10 cellular contexts compared by ENCODE assay signal in genomic region chr11:45580399-45580798, GRCh38.
DNase-seq lines count a peak whose midpoint lies in the region; ATAC-seq and TF ChIP-seq lines count a peak whose summit lies in the region.
"Had no signal": no experiment of that assay in that cellular context is flagged by ENCODE, and none has a peak within 500 bp of the region (broad histone marks: within the 10 kb centered on the region; RNA-seq: fewer than 3 reads in every experiment).

No MANE protein-coding gene starts in this region.

- DNase-seq in DND-41 (peak; percentile 46), KG1 (lab: John Stamatoyannopoulos, UW) (peak; percentile 2), astrocyte of the hippocampus (ENCODE audit: low read depth, low spot score) (peak; percentile 77), left kidney (ENCODE audit: low read depth, low spot score) (peak; percentile 86), psoas muscle (no peak), colonic mucosa (no peak), dorsolateral prefrontal cortex (no peak)
- DNase-seq: effector memory CD8-positive, alpha-beta T cell; stimulated activated CD4-positive, alpha-beta T cell treated with anti-CD3 and anti-CD28 coated beads, Interleukin-15, amount 100 ng/mL, for 24 hours had no signal

- no peaks in the 10 kb centered on the region for H3K4me1 ChIP-seq in DND-41 (ENCODE audit: insufficient read depth, low read length)
- H3K4me1 ChIP-seq in psoas muscle = no peaks in the 10 kb centered on the region
- no peaks in the 10 kb centered on the region for H3K4me1 ChIP-seq in colonic mucosa

- H3K4me3 ChIP-seq in DND-41 (ENCODE audit: low read depth in 1 of 2, low read length in 2 of 2) (no peak overlapping the region), psoas muscle (no peak overlapping the region), colonic mucosa (no peak overlapping the region), dorsolateral prefrontal cortex (no peak overlapping the region)

- H3K4me2 ChIP-seq in DND-41 (ENCODE audit: insufficient read depth, low read length) = no peak overlapping the region

- no peaks in the 10 kb centered on the region for H3K9me3 ChIP-seq in DND-41 (ENCODE audit: insufficient read depth, low read length, severe bottlenecking)
- H3K9me3 ChIP-seq in psoas muscle = no peaks in the 10 kb centered on the region
- H3K9me3 ChIP-seq in colonic mucosa = no peaks in the 10 kb centered on the region

- H3K9ac ChIP-seq in DND-41 (ENCODE audit: low read depth, low read length) = no peak overlapping the region
- no peak overlapping the region for H3K9ac ChIP-seq in colonic mucosa (ENCODE audit: low read depth in 2 of 2, low read length in 2 of 2)

- intact Hi-C loops in psoas muscle (cut with DNase I) = no loop called here
- intact Hi-C loops in colonic mucosa (cut with DNase I) = no loop called here
- intact Hi-C loops in dorsolateral prefrontal cortex (cut with DNase I) = no loop called here

- no peak overlapping the region for H3K27ac ChIP-seq in DND-41 (ENCODE audit: low read length)
- H3K27ac ChIP-seq in psoas muscle = no peak overlapping the region
- no peak overlapping the region for H3K27ac ChIP-seq in colonic mucosa
- H3K27ac ChIP-seq in dorsolateral prefrontal cortex = no peak overlapping the region

- TF ChIP-seq CTCF in DND-41 (IDR thresholded peaks at IDR 0.05; ENCODE audit: borderline replicate concordance, extremely low read depth, low read length, poor library complexity, severe bottlenecking) (no peak), psoas muscle (IDR thresholded peaks at IDR 0.05) (no peak), colonic mucosa (IDR thresholded peaks at IDR 0.05) (no peak), dorsolateral prefrontal cortex (IDR thresholded peaks at IDR 0.05 in 54 of 56, conservative IDR thresholded peaks at IDR 0.05 in 2 of 56; ENCODE audit: low read depth in 1 of 56, partially characterized antibody in 56 of 56) (no peak)

- H4K20me1 ChIP-seq in DND-41 (ENCODE audit: insufficient read depth, low read length) = peaks cover 3% of the 10 kb centered on the region; the same call in 1 of the 2 replicates

- H3K36me3 ChIP-seq in DND-41 (ENCODE audit: insufficient read depth, low read length) = no peaks in the 10 kb centered on the region
- no peaks in the 10 kb centered on the region for H3K36me3 ChIP-seq in psoas muscle (ENCODE audit: insufficient read depth in 1 of 2, low read depth in 1 of 2)
- H3K36me3 ChIP-seq in colonic mucosa = no peaks in the 10 kb centered on the region

- WGBS in psoas muscle, 3 donors = 7 to 14% (median 7%) methylated on average over 6 of the region's 6 CpGs

- ATAC-seq in DND-41 (ENCODE audit: insufficient read depth, low read depth) = peak; percentile 48; the same call in 1 of the 3 replicates
- ATAC-seq in psoas muscle = no peak
- ATAC-seq in HG02938 (IDR thresholded peaks at IDR 0.05; ENCODE audit: unreplicated experiment) = no peak
- ATAC-seq: effector memory CD8-positive, alpha-beta T cell had no signal

- peaks cover 7% of the 10 kb centered on the region for H3K27me3 ChIP-seq in DND-41 (ENCODE audit: insufficient read depth, low read length, poor library complexity)
- peaks cover 0 to 54% (median 8%) of the 10 kb centered on the region in 3 donors for H3K27me3 ChIP-seq in psoas muscle (ENCODE audit: insufficient read depth in 3 of 3, low read length in 2 of 3)
- H3K27me3 ChIP-seq in colonic mucosa = no peaks in the 10 kb centered on the region
- H3K27me3 ChIP-seq in dorsolateral prefrontal cortex = peaks cover 0 to 20% (median 0%) of the 10 kb centered on the region in 45 donors

- H2AFZ ChIP-seq in DND-41 (ENCODE audit: low read depth, low read length) = no peak overlapping the region

- H3K79me2 ChIP-seq in DND-41 (ENCODE audit: insufficient read depth, low read length) = no peaks in the 10 kb centered on the region

Comparison
In these comparisons a context has a peak if more than half of its experiments do, and no peak if none do; other contexts are left out.
1. DNase-seq: peak in DND-41 (single experiment), KG1 (single experiment), astrocyte of the hippocampus (single experiment) and left kidney (single experiment); none in psoas muscle (0 of 2), colonic mucosa (single experiment) and dorsolateral prefrontal cortex (0 of 10).